Comparison of ENCODE assay signal across 39 cellular contexts in genomic region chr3:151944356-151944755, GRCh38.
"Had no signal": no experiment of that assay in that cellular context is flagged by ENCODE, and none has a peak within 500 bp of the region (broad histone marks: within the 10 kb centered on the region; RNA-seq: fewer than 3 reads in every experiment).

No MANE protein-coding gene starts in this region.

- H3K4me3 Mint-ChIP-seq: activated naive CD4-positive, alpha-beta T cell treated with anti-CD3 and anti-CD28 coated beads for 36 hours; activated naive CD4-positive, alpha-beta T cell treated with anti-CD3 and anti-CD28 coated beads, Interleukin-2, amount 10 ng/mL, durations not matched to agents 7 days and 5 days; activated naive CD4-positive, alpha-beta T cell treated with anti-CD3 and anti-CD28 coated beads, Interleukin-2, amount 50 U/mL, for 24 hours; activated naive CD8-positive, alpha-beta T cell; activated naive CD8-positive, alpha-beta T cell treated with anti-CD3 and anti-CD28 coated beads for 36 hours; activated naive CD8-positive, alpha-beta T cell treated with anti-CD3 and anti-CD28 coated beads, Interleukin-2, amount 10 ng/mL, durations not matched to agents 7 days and 5 days; activated naive CD8-positive, alpha-beta T cell treated with anti-CD3 and anti-CD28 coated beads, Interleukin-2, amount 50 U/mL, for 24 hours; activated T-cell treated with anti-CD3 and anti-CD28 coated beads, Interleukin-2, amount 50 U/mL, for 24 hours; activated T-cell treated with anti-CD3 and anti-CD28 coated beads, Interleukin-2, amount 50 U/mL, for 4 hours; activated T-cell treated with anti-CD3 and anti-CD28 coated beads, Interleukin-2, amount 50 U/mL, for 72 hours; activated T-helper 1 cell treated with anti-CD3 and anti-CD28 coated beads, Interleukin-12 subunit alpha, Interleukin-12 subunit beta, Interleukin-2, Interleukin-4 antibody, amounts not matched to agents 30 ng/mL and 10 ng/mL and 1 ng/mL, durations not matched to agents 14 hours and 24 hours and 36 hours; activated T-helper 17 cell treated with anti-CD3 and anti-CD28 coated beads, Interleukin-2, amount 50 U/mL, for 72 hours; brain; central memory CD8-positive, alpha-beta T cell had no signal

- H3K36me3 ChIP-seq: adrenal gland, ascending aorta, brain microvascular endothelial cell, breast epithelium, cardiac muscle cell had no signal

- H3K27ac Mint-ChIP-seq: activated naive CD4-positive, alpha-beta T cell treated with anti-CD3 and anti-CD28 coated beads for 36 hours; activated naive CD4-positive, alpha-beta T cell treated with anti-CD3 and anti-CD28 coated beads, Interleukin-2, amount 10 ng/mL, durations not matched to agents 7 days and 5 days; activated naive CD4-positive, alpha-beta T cell treated with anti-CD3 and anti-CD28 coated beads, Interleukin-2, amount 50 U/mL, for 24 hours; activated naive CD4-positive, alpha-beta T cell treated with anti-CD3 and anti-CD28 coated beads, Interleukin-2, amount 50 U/mL, for 72 hours; activated naive CD8-positive, alpha-beta T cell; activated naive CD8-positive, alpha-beta T cell treated with anti-CD3 and anti-CD28 coated beads for 36 hours; activated naive CD8-positive, alpha-beta T cell treated with anti-CD3 and anti-CD28 coated beads, Interleukin-2, amount 10 ng/mL, durations not matched to agents 7 days and 5 days; activated naive CD8-positive, alpha-beta T cell treated with anti-CD3 and anti-CD28 coated beads, Interleukin-2, amount 50 U/mL, for 24 hours; activated T-cell treated with anti-CD3 and anti-CD28 coated beads, Interleukin-2, amount 50 U/mL, for 24 hours; activated T-helper 1 cell treated with anti-CD3 and anti-CD28 coated beads, Interleukin-12 subunit alpha, Interleukin-12 subunit beta, Interleukin-2, Interleukin-4 antibody, amounts not matched to agents 30 ng/mL and 10 ng/mL and 1 ng/mL, durations not matched to agents 14 hours and 24 hours and 36 hours; activated T-helper 17 cell treated with anti-CD3 and anti-CD28 coated beads, Interleukin-2, amount 50 U/mL, for 72 hours; activated T-helper 2 cell treated with anti-CD3 and anti-CD28 coated beads, Interferon-gamma antibody, Interleukin-2, Interleukin-4, amounts not matched to agents 10 μg/mL and 5 μg/mL and 100 μg/mL, durations not matched to agents 14 hours and 24 hours and 36 hours; brain had no signal

- ATAC-seq: activated naive CD4-positive, alpha-beta T cell treated with anti-CD3 and anti-CD28 coated beads, Interleukin-2, amount 50 U/mL, for 72 hours; activated naive CD8-positive, alpha-beta T cell treated with anti-CD3 and anti-CD28 coated beads, Interleukin-2, amount 50 U/mL, for 24 hours; activated T-cell treated with anti-CD3 and anti-CD28 coated beads, Interleukin-2, amount 50 U/mL, for 4 hours; activated T-cell treated with anti-CD3 and anti-CD28 coated beads, Interleukin-2, amount 50 U/mL, for 72 hours; activated T-helper 17 cell treated with anti-CD3 and anti-CD28 coated beads, Interleukin-2, amount 50 U/mL, for 72 hours; body of pancreas had no signal

- H3K27ac ChIP-seq: adrenal gland, ascending aorta, body of pancreas, brain microvascular endothelial cell, breast epithelium, cardiac muscle cell had no signal

- H3K9me3 ChIP-seq: adrenal gland, ascending aorta, body of pancreas, breast epithelium had no signal

- DNase-seq: activated effector memory CD4-positive, alpha-beta T cell treated with anti-CD3 and anti-CD28 coated beads, Interleukin-2, amount 50 U/mL, for 16 hours; activated effector memory CD4-positive, alpha-beta T cell treated with Interleukin-2 at 50 U/mL for 16 hours; activated gamma-delta T cell; activated gamma-delta T cell treated with Interleukin-2 at 50 U/mL for 16 hours; activated naive CD4-positive, alpha-beta T cell; activated naive CD4-positive, alpha-beta T cell treated with anti-CD3 and anti-CD28 coated beads for 36 hours; activated naive CD4-positive, alpha-beta T cell treated with anti-CD3 and anti-CD28 coated beads, Interleukin-2, amount 10 ng/mL, durations not matched to agents 7 days and 5 days; activated naive CD4-positive, alpha-beta T cell treated with anti-CD3 and anti-CD28 coated beads, Interleukin-2, amount 50 U/mL, for 16 hours; activated naive CD4-positive, alpha-beta T cell treated with Interleukin-2 at 50 U/mL for 16 hours; activated naive CD8-positive, alpha-beta T cell treated with anti-CD3 and anti-CD28 coated beads for 36 hours; activated naive CD8-positive, alpha-beta T cell treated with anti-CD3 and anti-CD28 coated beads, Interleukin-2, amount 10 ng/mL, durations not matched to agents 7 days and 5 days; activated naive CD8-positive, alpha-beta T cell treated with anti-CD3 and anti-CD28 coated beads, Interleukin-2, amount 50 U/mL, for 24 hours; activated T-cell treated with anti-CD3 and anti-CD28 coated beads, Interleukin-2, amount 50 U/mL, for 24 hours; activated T-cell treated with anti-CD3 and anti-CD28 coated beads, Interleukin-2, amount 50 U/mL, for 4 hours; activated T-cell treated with anti-CD3 and anti-CD28 coated beads, Interleukin-2, amount 50 U/mL, for 48 hours; activated T-cell treated with anti-CD3 and anti-CD28 coated beads, Interleukin-2, amount 50 U/mL, for 72 hours; adrenal gland; amniotic stem cell; amygdala; anterior cingulate cortex; aorta; body of pancreas; brain microvascular endothelial cell; caudate nucleus; central memory CD4-positive, alpha-beta T cell; cerebellar nuclear complex had no signal

- H3K4me1 Mint-ChIP-seq: activated naive CD4-positive, alpha-beta T cell treated with anti-CD3 and anti-CD28 coated beads, Interleukin-2, amount 10 ng/mL, durations not matched to agents 7 days and 5 days; activated naive CD4-positive, alpha-beta T cell treated with anti-CD3 and anti-CD28 coated beads, Interleukin-2, amount 50 U/mL, for 24 hours; activated naive CD8-positive, alpha-beta T cell treated with anti-CD3 and anti-CD28 coated beads for 36 hours; activated naive CD8-positive, alpha-beta T cell treated with anti-CD3 and anti-CD28 coated beads, Interleukin-2, amount 10 ng/mL, durations not matched to agents 7 days and 5 days; activated naive CD8-positive, alpha-beta T cell treated with anti-CD3 and anti-CD28 coated beads, Interleukin-2, amount 50 U/mL, for 24 hours; activated T-helper 17 cell treated with anti-CD3 and anti-CD28 coated beads, Interleukin-2, amount 50 U/mL, for 72 hours; central memory CD8-positive, alpha-beta T cell had no signal

- FAIRE-seq: astrocyte, bronchial epithelial cell had no signal

- H3K9me3 Mint-ChIP-seq: activated naive CD4-positive, alpha-beta T cell treated with anti-CD3 and anti-CD28 coated beads for 36 hours; activated naive CD4-positive, alpha-beta T cell treated with anti-CD3 and anti-CD28 coated beads, Interleukin-2, amount 10 ng/mL, durations not matched to agents 7 days and 5 days; activated naive CD8-positive, alpha-beta T cell treated with anti-CD3 and anti-CD28 coated beads, Interleukin-2, amount 10 ng/mL, durations not matched to agents 7 days and 5 days; activated naive CD8-positive, alpha-beta T cell treated with anti-CD3 and anti-CD28 coated beads, Interleukin-2, amount 50 U/mL, for 24 hours; activated T-cell treated with anti-CD3 and anti-CD28 coated beads, Interleukin-2, amount 50 U/mL, for 24 hours; activated T-cell treated with anti-CD3 and anti-CD28 coated beads, Interleukin-2, amount 50 U/mL, for 4 hours; activated T-helper 1 cell treated with anti-CD3 and anti-CD28 coated beads, Interleukin-12 subunit alpha, Interleukin-12 subunit beta, Interleukin-2, Interleukin-4 antibody, amounts not matched to agents 30 ng/mL and 10 ng/mL and 1 ng/mL, durations not matched to agents 14 hours and 24 hours and 36 hours; activated T-helper 17 cell treated with anti-CD3 and anti-CD28 coated beads, Interleukin-2, amount 50 U/mL, for 72 hours; activated T-helper 2 cell treated with anti-CD3 and anti-CD28 coated beads, Interferon-gamma antibody, Interleukin-2, Interleukin-4, amounts not matched to agents 10 μg/mL and 5 μg/mL and 100 μg/mL, durations not matched to agents 14 hours and 24 hours and 36 hours; central memory CD8-positive, alpha-beta T cell had no signal

- H3K36me3 Mint-ChIP-seq: activated naive CD4-positive, alpha-beta T cell treated with anti-CD3 and anti-CD28 coated beads, Interleukin-2, amount 10 ng/mL, durations not matched to agents 7 days and 5 days; activated naive CD4-positive, alpha-beta T cell treated with anti-CD3 and anti-CD28 coated beads, Interleukin-2, amount 50 U/mL, for 72 hours; activated naive CD8-positive, alpha-beta T cell treated with anti-CD3 and anti-CD28 coated beads for 36 hours; activated naive CD8-positive, alpha-beta T cell treated with anti-CD3 and anti-CD28 coated beads, Interleukin-2, amount 10 ng/mL, durations not matched to agents 7 days and 5 days; brain had no signal

- H3K4me3 ChIP-seq: adrenal gland, ascending aorta, body of pancreas, breast epithelium, cardiac muscle cell had no signal

- H3K27me3 ChIP-seq: adrenal gland, ascending aorta, body of pancreas, brain microvascular endothelial cell, breast epithelium, cardiac muscle cell had no signal

- H3K27me3 Mint-ChIP-seq: activated naive CD4-positive, alpha-beta T cell treated with anti-CD3 and anti-CD28 coated beads, Interleukin-2, amount 10 ng/mL, durations not matched to agents 7 days and 5 days had no signal

- H3K4me1 ChIP-seq: adrenal gland, ascending aorta, body of pancreas, breast epithelium had no signal
